Comparison of ENCODE assay signal across 8 cellular contexts in the genomic region with DNA sequence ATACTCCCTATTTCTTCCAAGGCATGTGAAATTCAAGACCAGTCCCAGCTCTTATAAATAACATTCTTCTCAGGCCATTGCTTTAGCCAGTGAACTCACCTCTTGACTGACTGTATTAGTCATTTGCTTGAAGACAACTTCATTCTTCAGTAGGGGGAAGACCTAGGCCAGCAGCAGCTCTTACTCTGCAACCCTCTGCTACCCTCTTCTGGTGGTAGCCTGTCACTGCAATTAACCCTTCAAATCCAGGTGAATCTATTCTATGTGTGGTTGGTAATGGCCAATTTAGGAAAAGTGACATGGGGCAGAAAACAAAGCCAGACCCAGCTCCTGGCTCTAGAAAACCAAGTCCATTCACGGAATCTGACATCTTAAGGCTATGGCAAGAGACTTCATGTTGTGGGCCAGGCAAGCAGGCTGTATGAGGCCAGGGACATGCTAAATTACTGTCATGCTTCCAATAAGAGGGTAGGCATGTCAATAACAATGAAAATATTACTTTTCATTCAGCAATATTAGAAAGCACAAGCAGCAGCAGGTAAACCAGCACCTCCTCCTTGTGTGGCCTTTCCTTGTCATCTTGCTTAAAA.
DNase-seq lines count a peak whose midpoint lies in the region; ATAC-seq and TF ChIP-seq lines count a peak whose summit lies in the region.
"Not testable (repeated sequence)": the region's sequence is repeated elsewhere in the genome, so short reads cannot be mapped to it uniquely, and the experiment has no call there.

No MANE protein-coding gene starts in this region.

- not testable (repeated sequence) for H3K4me3 ChIP-seq in fibroblast of mammary gland (ENCODE audit: control insufficient read depth, low read depth, low read length); transverse colon

- H3K36me3 ChIP-seq in transverse colon: not testable (repeated sequence)

- peak; percentile 43; the same call in 1 of the 2 replicates for TF ChIP-seq CTCF in WTC11 (IDR thresholded peaks at IDR 0.05)
- peak; percentile 53 for TF ChIP-seq CTCF in fibroblast of mammary gland (conservative IDR thresholded peaks at IDR 0.05; ENCODE audit: control insufficient read depth, insufficient read depth, low read depth, low read length)
- peak in 4 of 5 experiments; percentile 41 to 53 (median 52) for TF ChIP-seq CTCF in transverse colon (IDR thresholded peaks at IDR 0.05)

- 30% methylated on average over 1 of the region's 1 CpG; no CpG with 5 or more reads in 1 of the 2 donors for WGBS in transverse colon (ENCODE audit: low coverage in 1 of 2), 2 donors

- intact Hi-C loops in transverse colon (cut with DNase I; ENCODE audit: low total_unique reads): not testable (repeated sequence)

- H3K27me3 ChIP-seq in transverse colon: not testable (repeated sequence)

- in situ Hi-C loops in transverse colon (cut with MboI; ENCODE audit: low pct_ligation_motif_present in 1 of 4, low pct_unique_long_range_greater_than_20kb in 1 of 4, low sequenced_read_pairs in 3 of 4): not testable (repeated sequence)

- H3K4me3 Mint-ChIP-seq in WTC11: not testable (repeated sequence)

- TF ChIP-seq POLR2A in transverse colon (IDR thresholded peaks at IDR 0.05): not testable (repeated sequence)

- CTCF ChIA-PET in WTC11 (lab: Charles Lee): not testable (repeated sequence)

- not testable (repeated sequence) for TF ChIP-seq EP300 in transverse colon (IDR thresholded peaks at IDR 0.05; ENCODE audit: low read depth)

- H3K4me1 Mint-ChIP-seq in WTC11: not testable (repeated sequence)

- H3K9me3 Mint-ChIP-seq in WTC11: peaks cover 55% of the 10 kb centered on the region

- not testable (repeated sequence) for H3K27ac ChIP-seq in transverse colon

- ATAC-seq in GM21360 (IDR thresholded peaks at IDR 0.05; ENCODE audit: unreplicated experiment) (peak; percentile 86), HG03097 (IDR thresholded peaks at IDR 0.05; ENCODE audit: low FRiP score, unreplicated experiment) (peak; percentile 86), WTC11 (peak; percentile 68)

- H3K36me3 Mint-ChIP-seq in WTC11: peaks cover 24% of the 10 kb centered on the region

- DNase-seq in EH (ENCODE audit: low read depth): peak; percentile 39
- peak; percentile 1 for DNase-seq in NCI-H146 (lab: John Stamatoyannopoulos, UW)
- peak; percentile 5 for DNase-seq in WTC11 (ENCODE audit: low spot score)
- DNase-seq in fibroblast of mammary gland (ENCODE audit: low read depth): peak; percentile 54
- DNase-seq in lung microvascular endothelial cell (ENCODE audit: low read depth in 2 of 2): peak; percentile 3 to 65
- not testable (repeated sequence) for DNase-seq in transverse colon

- H3K27me3 Mint-ChIP-seq in WTC11 (ENCODE audit: low read depth): not testable (repeated sequence)

- not testable (repeated sequence) for H3K4me1 ChIP-seq in transverse colon

- not testable (repeated sequence) for H3K27ac Mint-ChIP-seq in WTC11

- H3K9me3 ChIP-seq in transverse colon: not testable (repeated sequence)

- POLR2A ChIA-PET in WTC11 (lab: Charles Lee): not testable (repeated sequence)
